ENCODE assay signal across 8 cellular contexts in genomic region chr20:5001174-5002076, GRCh38. TPM values are rescaled to one million over a fixed set of nuclear protein-coding genes. Genes with fewer than 3 reads are reported as not detected.
DNase-seq lines count a peak whose midpoint lies in the region; ATAC-seq and TF ChIP-seq lines count a peak whose summit lies in the region.

Gene SLC23A2 (minus strand): TSS chr20:5001510. CDS start chr20:4932562, 68,948 bp downstream.

- CTCF ChIA-PET in RWPE1 (lab: Yijun Ruan, JAX): no interaction called here
- CTCF ChIA-PET in activated naive CD4-positive, alpha-beta T cell treated with anti-CD3 and anti-CD28 coated beads, Interleukin-2, amount 10 ng/mL, durations not matched to agents 7 days and 5 days (lab: Charles Lee): no interaction called here

- H3K27me3 ChIP-seq in ovary: no peaks in the 10 kb centered on the region
- H3K27me3 ChIP-seq in transverse colon: no peaks in the 10 kb centered on the region

- 1 to 2% (median 2%) methylated on average over 45 to 86 of the region's 88 CpGs for WGBS in ovary, 3 donors
- WGBS in transverse colon (ENCODE audit: low coverage in 1 of 2), 2 donors: 1% methylated on average over 39 of the region's 88 CpGs; no CpG with 5 or more reads in 1 of the 2 donors

- H3K27ac Mint-ChIP-seq in activated naive CD4-positive, alpha-beta T cell treated with anti-CD3 and anti-CD28 coated beads, Interleukin-2, amount 10 ng/mL, durations not matched to agents 7 days and 5 days: peak within 1 kb of the TSS; percentile 90

- TF ChIP-seq POLR2A in ovary (IDR thresholded peaks at IDR 0.05) (no peak), transverse colon (IDR thresholded peaks at IDR 0.05) (no peak)

- H3K36me3 ChIP-seq in ovary (no peaks in the 10 kb centered on the region), transverse colon (no peaks in the 10 kb centered on the region)

- H3K9me3 ChIP-seq in ovary (no peaks in the 10 kb centered on the region), transverse colon (no peaks in the 10 kb centered on the region)

- H3K27ac ChIP-seq in RWPE1: peak within 1 kb of the TSS; percentile 49
- H3K27ac ChIP-seq in ovary: peak within 1 kb of the TSS in 1 of 2 donors; percentile 72
- peak within 1 kb of the TSS; percentile 46 to 65 (median 60) for H3K27ac ChIP-seq in transverse colon

- ATAC-seq in HG02885 (IDR thresholded peaks at IDR 0.05; ENCODE audit: poor library complexity, unreplicated experiment): peak; percentile 64
- ATAC-seq in HG03196 (IDR thresholded peaks at IDR 0.05; ENCODE audit: unreplicated experiment): no peak

- H3K36me3 Mint-ChIP-seq in activated naive CD4-positive, alpha-beta T cell treated with anti-CD3 and anti-CD28 coated beads, Interleukin-2, amount 10 ng/mL, durations not matched to agents 7 days and 5 days: peaks cover 6% of the 10 kb centered on the region

- H3K4me3 Mint-ChIP-seq in activated naive CD4-positive, alpha-beta T cell treated with anti-CD3 and anti-CD28 coated beads, Interleukin-2, amount 10 ng/mL, durations not matched to agents 7 days and 5 days: peak within 1 kb of the TSS; percentile 95

- peak; percentile 37 for DNase-seq in ELF-1 (ENCODE audit: low read depth, low spot score)
- DNase-seq in RWPE1 (ENCODE audit: low spot score): peak; percentile 58
- peak; percentile 69 for DNase-seq in activated naive CD4-positive, alpha-beta T cell treated with anti-CD3 and anti-CD28 coated beads, Interleukin-2, amount 10 ng/mL, durations not matched to agents 7 days and 5 days
- peak in 39 of 42 donors; percentile 20 to 79 (median 59) for DNase-seq in head of caudate nucleus
- DNase-seq in ovary: peak; percentile 38 to 67 (median 59)
- DNase-seq in transverse colon: peak; percentile 51

- POLR2A ChIA-PET in RWPE1 (lab: Yijun Ruan, JAX; ENCODE audit: low non-redundant PET): no interaction called here

- H3K4me1 ChIP-seq in ovary (ENCODE audit: insufficient read depth): peaks cover 12% of the 10 kb centered on the region
- peaks cover 6 to 29% (median 14%) of the 10 kb centered on the region in 4 donors for H3K4me1 ChIP-seq in transverse colon

- in situ Hi-C loops in transverse colon (cut with MboI; ENCODE audit: low pct_ligation_motif_present in 1 of 4, low pct_unique_long_range_greater_than_20kb in 1 of 4, low sequenced_read_pairs in 3 of 4): no loop called here

- peaks cover 35% of the 10 kb centered on the region for H3K4me1 Mint-ChIP-seq in activated naive CD4-positive, alpha-beta T cell treated with anti-CD3 and anti-CD28 coated beads, Interleukin-2, amount 10 ng/mL, durations not matched to agents 7 days and 5 days

- TF ChIP-seq EP300 in ovary (IDR thresholded peaks at IDR 0.05) (no peak), transverse colon (IDR thresholded peaks at IDR 0.05; ENCODE audit: low read depth) (no peak)

- intact Hi-C loops in head of caudate nucleus (cut with DNase I): no loop called here
- intact Hi-C loops in ovary (cut with DNase I): no loop called here
- intact Hi-C loops in transverse colon (cut with DNase I; ENCODE audit: low total_unique reads): no loop called here

- TF ChIP-seq CTCF in RWPE1 (conservative IDR thresholded peaks at IDR 0.05; ENCODE audit: low read depth): no peak
- no peak for TF ChIP-seq CTCF in ovary (IDR thresholded peaks at IDR 0.05)
- TF ChIP-seq CTCF in transverse colon (IDR thresholded peaks at IDR 0.05): no peak

- no peaks in the 10 kb centered on the region for H3K9me3 Mint-ChIP-seq in activated naive CD4-positive, alpha-beta T cell treated with anti-CD3 and anti-CD28 coated beads, Interleukin-2, amount 10 ng/mL, durations not matched to agents 7 days and 5 days

- peak within 1 kb of the TSS; percentile 90 for H3K4me3 ChIP-seq in ovary
- H3K4me3 ChIP-seq in transverse colon: peak within 1 kb of the TSS; percentile 88 to 98 (median 95)

- H3K27me3 Mint-ChIP-seq in activated naive CD4-positive, alpha-beta T cell treated with anti-CD3 and anti-CD28 coated beads, Interleukin-2, amount 10 ng/mL, durations not matched to agents 7 days and 5 days: peaks cover 15% of the 10 kb centered on the region

RNA-seq across cellular contexts. Expression of gene SLC23A2, which starts in this region (rescaled TPM):
- total RNA-seq in ovary (10 to 100 TPM; 28.7 to 95.6 (median 61.0) TPM), transverse colon (10 to 100 TPM in 1 of 4 donors, 1 to 10 TPM in 3; 5.0 to 11.6 (median 7.9) TPM)
- 10 to 100 TPM; 36.1 to 62.9 TPM for polyA plus RNA-seq in ovary
